In the genomic region with DNA sequence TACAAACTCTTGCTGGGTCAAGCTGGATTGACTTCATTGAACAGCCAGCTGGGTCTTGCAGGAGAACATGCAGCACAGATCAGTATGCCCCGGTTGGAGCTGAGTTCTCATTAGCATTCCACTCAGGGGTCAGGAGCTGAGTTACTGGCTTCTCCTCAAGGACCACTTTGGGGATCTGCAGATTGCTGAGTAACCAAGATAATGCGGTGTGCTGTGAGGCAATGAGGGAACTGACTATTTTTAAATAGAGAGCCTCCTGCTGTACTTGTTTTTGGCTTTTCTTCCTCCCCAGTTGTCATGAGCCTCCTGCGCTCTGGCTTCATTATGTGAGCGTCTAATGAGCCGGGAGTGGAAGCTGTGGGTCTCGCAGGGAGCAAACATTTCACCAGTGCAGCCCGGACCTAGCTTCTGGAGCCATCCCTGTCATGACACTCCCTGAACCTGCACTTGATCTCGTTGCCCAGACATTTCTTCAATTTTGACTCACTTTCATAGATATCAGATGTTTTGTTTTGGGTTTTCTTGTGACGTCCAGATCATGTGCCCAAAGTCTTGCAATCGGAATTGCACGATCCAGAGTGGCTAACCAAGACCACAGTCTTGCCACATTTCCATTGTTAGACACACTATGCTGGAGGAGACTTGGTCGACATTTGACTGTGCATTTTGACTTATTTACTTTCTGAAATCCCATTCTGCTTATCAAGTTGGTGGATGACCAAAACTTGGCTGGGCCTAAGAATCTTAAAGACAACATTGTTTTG, we compare ENCODE assay signal across 14 cellular contexts.
A peak's percentile ranks its signal among the peaks of the same experiment; 100 is the strongest.
DNase-seq lines count a peak whose midpoint lies in the region; ATAC-seq and TF ChIP-seq lines count a peak whose summit lies in the region.
"Had no signal": no experiment of that assay in that cellular context is flagged by ENCODE, and none has a peak within 500 bp of the region (broad histone marks: within the 10 kb centered on the region; RNA-seq: fewer than 3 reads in every experiment).

No MANE protein-coding gene starts in this region.

- no peaks in the 10 kb centered on the region for H3K4me1 Mint-ChIP-seq in MCF 10A (ENCODE audit: insufficient read depth, unreplicated experiment)
- H3K4me1 Mint-ChIP-seq in nephron: peaks cover 10% of the 10 kb centered on the region
- no peaks in the 10 kb centered on the region for H3K4me1 Mint-ChIP-seq in activated naive CD8-positive, alpha-beta T cell treated with anti-CD3 and anti-CD28 coated beads, Interleukin-2, amount 50 U/mL, for 24 hours
- H3K4me1 Mint-ChIP-seq: CD4-positive, CD25-positive, alpha-beta regulatory T cell; memory B cell had no signal

- TF ChIP-seq CTCF in mammary epithelial cell (conservative IDR thresholded peaks at IDR 0.05 in 1 of 2, IDR thresholded peaks at IDR 0.05 in 1 of 2; ENCODE audit: extremely low read depth in 1 of 2, insufficient read depth in 1 of 2, low read depth in 1 of 2, low read length in 2 of 2) (no peak), MCF 10A (IDR thresholded peaks at IDR 0.05; ENCODE audit: unreplicated experiment) (no peak), nephron (IDR thresholded peaks at IDR 0.05; ENCODE audit: unreplicated experiment in 3 of 3) (no peak)

- dilution Hi-C loops in mammary epithelial cell (cut with HindIII; ENCODE audit: low sequenced_read_pairs): no loop called here

- H3K27ac ChIP-seq in mammary epithelial cell (ENCODE audit: insufficient read depth, low read depth, low read length): no peak overlapping the region
- H3K27ac ChIP-seq in Karpas-422 (ENCODE audit: low read length): no peak overlapping the region

- peaks cover 4% of the 10 kb centered on the region for H3K4me1 ChIP-seq in mammary epithelial cell (ENCODE audit: insufficient read depth, low read length)
- no peaks in the 10 kb centered on the region for H3K4me1 ChIP-seq in Karpas-422 (ENCODE audit: low read length)

- POLR2A ChIA-PET in MCF 10A (lab: Yijun Ruan, JAX): interaction anchor here (0.7 kb wide), 1 partner anchor 1066 kb away, joined by 3 read pairs; no protein-coding TSS in a partner anchor

- H4K20me1 ChIP-seq in mammary epithelial cell (ENCODE audit: insufficient read depth, low read length) (no peaks in the 10 kb centered on the region), Karpas-422 (ENCODE audit: insufficient read depth, low read depth, low read length) (no peaks in the 10 kb centered on the region)

- H2AFZ ChIP-seq in mammary epithelial cell (ENCODE audit: low read depth, low read length) (peak overlapping the region; percentile 75), Karpas-422 (ENCODE audit: low read length) (no peak overlapping the region)

- DNase-seq in mammary epithelial cell (no peak), MCF 10A (ENCODE audit: unreplicated experiment) (no peak), fibroblast of gingiva (ENCODE audit: low read depth) (peak; percentile 62), Karpas-422 (no peak), NCI-H446 (lab: John Stamatoyannopoulos, UW) (no peak)
- DNase-seq in activated naive CD8-positive, alpha-beta T cell treated with anti-CD3 and anti-CD28 coated beads, Interleukin-2, amount 50 U/mL, for 24 hours: no peak
- DNase-seq: activated CD8-positive, alpha-beta T cell treated with anti-CD3 and anti-CD28 coated beads for 36 hours; CD4-positive, CD25-positive, alpha-beta regulatory T cell; NCI-H345; stimulated activated CD4-positive, alpha-beta T cell treated with anti-CD3 and anti-CD28 coated beads, Interleukin-12 subunit alpha, Interleukin-12 subunit beta, amount 100 ng/mL, for 4 hours; stomach had no signal

- intact Hi-C loops in mammary epithelial cell (cut with micrococcal nuclease): no loop called here
- intact Hi-C loops in MCF 10A (cut with micrococcal nuclease): no loop called here

- H3K27me3 ChIP-seq in mammary epithelial cell (ENCODE audit: insufficient read depth, low read length) (no peaks in the 10 kb centered on the region), Karpas-422 (ENCODE audit: low read length) (no peaks in the 10 kb centered on the region)
- H3K27me3 ChIP-seq: stomach had no signal

- H3K4me3 Mint-ChIP-seq in MCF 10A (ENCODE audit: unreplicated experiment) (no peak overlapping the region), nephron (no peak overlapping the region)
- no peak overlapping the region for H3K4me3 Mint-ChIP-seq in activated naive CD8-positive, alpha-beta T cell treated with anti-CD3 and anti-CD28 coated beads, Interleukin-2, amount 50 U/mL, for 24 hours
- H3K4me3 Mint-ChIP-seq: activated CD8-positive, alpha-beta T cell treated with anti-CD3 and anti-CD28 coated beads for 36 hours; CD4-positive, CD25-positive, alpha-beta regulatory T cell; memory B cell had no signal

- H3K9me3 ChIP-seq in mammary epithelial cell (replicated peaks; ENCODE audit: insufficient read depth, low read length) (no peaks in the 10 kb centered on the region), Karpas-422 (ENCODE audit: low read length) (no peaks in the 10 kb centered on the region)
- H3K9me3 ChIP-seq: stomach had no signal

- no peaks in the 10 kb centered on the region for H3K9me2 ChIP-seq in Karpas-422 (replicated peaks; ENCODE audit: insufficient read depth, low read length)

- CTCF ChIA-PET in mammary epithelial cell (lab: Charles Lee; ENCODE audit: low non-redundant PET) (interaction anchor here (0.5 kb wide), 1 partner anchor 1964 kb away, joined by 3 read pairs; no protein-coding TSS in a partner anchor), MCF 10A (lab: Yijun Ruan, JAX) (interaction anchor here (1.4 kb wide), 1 partner anchor 8 kb away, joined by 4 read pairs; no protein-coding TSS in a partner anchor)

- H3K4me2 ChIP-seq in mammary epithelial cell (ENCODE audit: insufficient read depth, low read depth, low read length): no peak overlapping the region
- H3K4me2 ChIP-seq in Karpas-422 (ENCODE audit: low read depth, low read length, poor library complexity, severe bottlenecking): no peak overlapping the region

- H3K4me3 ChIP-seq in mammary epithelial cell (replicated peaks in 1 of 3; ENCODE audit: insufficient read depth in 1 of 3, low read depth in 2 of 3, low read length in 3 of 3) (no peak overlapping the region), Karpas-422 (ENCODE audit: low read length) (no peak overlapping the region)
- H3K4me3 ChIP-seq: stomach had no signal

- WGBS in mammary epithelial cell (ENCODE audit: low coverage, missing lambda C conversion rate): 78% methylated on average over 12 of the region's 12 CpGs

- H3K36me3 ChIP-seq in mammary epithelial cell (ENCODE audit: insufficient read depth, low read length): no peaks in the 10 kb centered on the region
- H3K36me3 ChIP-seq in Karpas-422 (ENCODE audit: insufficient read depth, low read length): no peaks in the 10 kb centered on the region
- H3K36me3 ChIP-seq: stomach had no signal

- in situ Hi-C loops in mammary epithelial cell (cut with MboI; ENCODE audit: low sequenced_read_pairs in 2 of 2): no loop called here

- no peak overlapping the region for H3K27ac Mint-ChIP-seq in MCF 10A (ENCODE audit: low read depth, unreplicated experiment)
- H3K27ac Mint-ChIP-seq in nephron: peak overlapping the region; percentile 35 to 65 (median 60)
- H3K27ac Mint-ChIP-seq in activated naive CD8-positive, alpha-beta T cell treated with anti-CD3 and anti-CD28 coated beads, Interleukin-2, amount 50 U/mL, for 24 hours: no peak overlapping the region
- H3K27ac Mint-ChIP-seq: activated CD8-positive, alpha-beta T cell treated with anti-CD3 and anti-CD28 coated beads for 36 hours; memory B cell had no signal

- H3K9ac ChIP-seq in mammary epithelial cell (ENCODE audit: insufficient read depth, low read length): no peak overlapping the region
- no peak overlapping the region for H3K9ac ChIP-seq in Karpas-422 (ENCODE audit: low read length)

- H3K79me2 ChIP-seq in mammary epithelial cell (ENCODE audit: insufficient read depth, low read length): no peaks in the 10 kb centered on the region
- H3K79me2 ChIP-seq in Karpas-422 (ENCODE audit: low read length): no peaks in the 10 kb centered on the region

- no peak for ATAC-seq in activated naive CD8-positive, alpha-beta T cell treated with anti-CD3 and anti-CD28 coated beads, Interleukin-2, amount 50 U/mL, for 24 hours
- ATAC-seq in HG02973 (IDR thresholded peaks at IDR 0.05; ENCODE audit: unreplicated experiment): no peak
- ATAC-seq: activated CD8-positive, alpha-beta T cell treated with anti-CD3 and anti-CD28 coated beads for 36 hours had no signal

- H3K36me3 Mint-ChIP-seq in MCF 10A (ENCODE audit: insufficient read depth, unreplicated experiment) (no peaks in the 10 kb centered on the region), nephron (ENCODE audit: low read depth) (no peaks in the 10 kb centered on the region)
- no peaks in the 10 kb centered on the region for H3K36me3 Mint-ChIP-seq in activated naive CD8-positive, alpha-beta T cell treated with anti-CD3 and anti-CD28 coated beads, Interleukin-2, amount 50 U/mL, for 24 hours (ENCODE audit: low read depth)
- H3K36me3 Mint-ChIP-seq: CD4-positive, CD25-positive, alpha-beta regulatory T cell; memory B cell had no signal

- no peaks in the 10 kb centered on the region for H3K9me3 Mint-ChIP-seq in MCF 10A (ENCODE audit: unreplicated experiment)
- no peaks in the 10 kb centered on the region for H3K9me3 Mint-ChIP-seq in nephron
- peaks cover 3% of the 10 kb centered on the region for H3K9me3 Mint-ChIP-seq in activated naive CD8-positive, alpha-beta T cell treated with anti-CD3 and anti-CD28 coated beads, Interleukin-2, amount 50 U/mL, for 24 hours
- H3K9me3 Mint-ChIP-seq: activated CD8-positive, alpha-beta T cell treated with anti-CD3 and anti-CD28 coated beads for 36 hours had no signal

- peaks cover 48% of the 10 kb centered on the region for H3K27me3 Mint-ChIP-seq in MCF 10A (ENCODE audit: insufficient read depth, unreplicated experiment)
- peaks cover 9% of the 10 kb centered on the region for H3K27me3 Mint-ChIP-seq in nephron (ENCODE audit: low read depth)
- no peaks in the 10 kb centered on the region for H3K27me3 Mint-ChIP-seq in activated naive CD8-positive, alpha-beta T cell treated with anti-CD3 and anti-CD28 coated beads, Interleukin-2, amount 50 U/mL, for 24 hours
- H3K27me3 Mint-ChIP-seq: memory B cell had no signal

- BruUV-seq in mammary epithelial cell (replicated peaks; lab: Mats Ljungman, UMichigan) (no TSS peak), MCF 10A (replicated peaks; lab: Mats Ljungman, UMichigan) (no TSS peak)

Comparison
In these comparisons a context has a peak if more than half of its experiments do, and no peak if none do; other contexts are left out.
1. H3K27ac Mint-ChIP-seq: peak in nephron (3 of 3); none in MCF 10A (single experiment) and activated naive CD8-positive, alpha-beta T cell treated with anti-CD3 and anti-CD28 coated beads, Interleukin-2, amount 50 U/mL, for 24 hours (single experiment).